In genomic region chr2:237731663-237732062, GRCh38 we compare ENCODE assay signal across 8 cellular contexts.
DNase-seq lines count a peak whose midpoint lies in the region; ATAC-seq, FAIRE-seq and TF ChIP-seq lines count a peak whose summit lies in the region.

No MANE protein-coding gene starts in this region.

- DNase-seq in stimulated activated naive CD4-positive, alpha-beta T cell treated with Interleukin-2 at 50 U/mL for 16 hours (lab: John Stamatoyannopoulos, UW), result peak; percentile 48
- no peak for DNase-seq in stimulated activated naive CD4-positive, alpha-beta T cell (lab: John Stamatoyannopoulos, UW)
- DNase-seq in keratinocyte (ENCODE audit: low read depth, low spot score), result peak; percentile 53
- peak; percentile 28 to 66 for DNase-seq in stimulated activated naive CD8-positive, alpha-beta T cell treated with anti-CD3 and anti-CD28 coated beads, Interleukin-15, amount 100 ng/mL, for 72 hours
- DNase-seq in substantia nigra (lab: John Stamatoyannopoulos, UW), result no peak
- DNase-seq in NAMALWA (ENCODE audit: low spot score), result no peak

- no peaks in the 10 kb centered on the region for H3K9me3 Mint-ChIP-seq in activated T-helper 17 cell treated with anti-CD3 and anti-CD28 coated beads, Interleukin-2, amount 50 U/mL, for 72 hours
- H3K9me3 Mint-ChIP-seq in stimulated activated naive CD8-positive, alpha-beta T cell treated with anti-CD3 and anti-CD28 coated beads, Interleukin-15, amount 100 ng/mL, for 72 hours, result no peaks in the 10 kb centered on the region

- H3K27me3 ChIP-seq in keratinocyte (ENCODE audit: control insufficient read depth, extremely low read depth, insufficient read depth, low read length), result no peaks in the 10 kb centered on the region

- H3K36me3 Mint-ChIP-seq in activated T-helper 17 cell treated with anti-CD3 and anti-CD28 coated beads, Interleukin-2, amount 50 U/mL, for 72 hours (ENCODE audit: low read depth), result peaks cover 93% of the 10 kb centered on the region

- peaks cover 58% of the 10 kb centered on the region for H3K4me1 Mint-ChIP-seq in activated T-helper 17 cell treated with anti-CD3 and anti-CD28 coated beads, Interleukin-2, amount 50 U/mL, for 72 hours
- H3K4me1 Mint-ChIP-seq in stimulated activated naive CD8-positive, alpha-beta T cell treated with anti-CD3 and anti-CD28 coated beads, Interleukin-15, amount 100 ng/mL, for 72 hours, result peaks cover 57% of the 10 kb centered on the region

- H2AFZ ChIP-seq in keratinocyte (ENCODE audit: control insufficient read depth, low read length), result no peak overlapping the region

- H3K9ac ChIP-seq in keratinocyte (ENCODE audit: control insufficient read depth, extremely low read depth, insufficient read depth, low read length), result peak overlapping the region; percentile 26

- peak overlapping the region; percentile 94 for H3K27ac Mint-ChIP-seq in activated T-helper 17 cell treated with anti-CD3 and anti-CD28 coated beads, Interleukin-2, amount 50 U/mL, for 72 hours
- peak overlapping the region; percentile 28 to 40 for H3K27ac Mint-ChIP-seq in stimulated activated naive CD8-positive, alpha-beta T cell treated with anti-CD3 and anti-CD28 coated beads, Interleukin-15, amount 100 ng/mL, for 72 hours

- dilution Hi-C loops in keratinocyte (cut with MboI; ENCODE audit: extremely low pct_ligation_motif_present, low sequenced_read_pairs), result no loop called here

- FAIRE-seq in keratinocyte (lab: Jason Lieb, UNC), result peak; percentile 87

- H3K79me2 ChIP-seq in keratinocyte (ENCODE audit: control insufficient read depth, insufficient read depth, low read length), result peaks cover 80% of the 10 kb centered on the region

- peak overlapping the region; percentile 82 for H3K4me3 Mint-ChIP-seq in activated T-helper 17 cell treated with anti-CD3 and anti-CD28 coated beads, Interleukin-2, amount 50 U/mL, for 72 hours
- H3K4me3 Mint-ChIP-seq in stimulated activated naive CD8-positive, alpha-beta T cell treated with anti-CD3 and anti-CD28 coated beads, Interleukin-15, amount 100 ng/mL, for 72 hours, result peak overlapping the region; percentile 37 to 68

- peak overlapping the region in 1 of 3 experiments; percentile 35 for H3K4me3 ChIP-seq in keratinocyte (ENCODE audit: control insufficient read depth in 2 of 3, extremely low read depth in 1 of 3, insufficient read depth in 2 of 3, low read depth in 1 of 3, low read length in 3 of 3)

- peaks cover 22% of the 10 kb centered on the region for H4K20me1 ChIP-seq in keratinocyte (ENCODE audit: control insufficient read depth, extremely low read depth, insufficient read depth, low read length)

- H3K4me2 ChIP-seq in keratinocyte (ENCODE audit: control insufficient read depth, extremely low read depth, insufficient read depth, low read depth, low read length), result peak overlapping the region; percentile 57

- peaks cover 13% of the 10 kb centered on the region for H3K9me1 ChIP-seq in keratinocyte (ENCODE audit: control insufficient read depth, extremely low read depth, insufficient read depth, low read length)

- peaks cover 35% of the 10 kb centered on the region for H3K4me1 ChIP-seq in keratinocyte (ENCODE audit: control insufficient read depth, extremely low read depth, insufficient read depth, low read length)

- H3K27me3 Mint-ChIP-seq in activated T-helper 17 cell treated with anti-CD3 and anti-CD28 coated beads, Interleukin-2, amount 50 U/mL, for 72 hours, result no peaks in the 10 kb centered on the region
- no peaks in the 10 kb centered on the region for H3K27me3 Mint-ChIP-seq in stimulated activated naive CD8-positive, alpha-beta T cell treated with anti-CD3 and anti-CD28 coated beads, Interleukin-15, amount 100 ng/mL, for 72 hours

- H3K27ac ChIP-seq in keratinocyte (ENCODE audit: control insufficient read depth, insufficient read depth, low read length) (peak overlapping the region; percentile 53), substantia nigra (ENCODE audit: low read depth, low read length, poor library complexity, severe bottlenecking) (no peak overlapping the region)

- peak; percentile 97 for ATAC-seq in activated T-helper 17 cell treated with anti-CD3 and anti-CD28 coated beads, Interleukin-2, amount 50 U/mL, for 72 hours (replicated peaks)
- peak; percentile 99 for ATAC-seq in stimulated activated naive CD8-positive, alpha-beta T cell treated with anti-CD3 and anti-CD28 coated beads, Interleukin-15, amount 100 ng/mL, for 72 hours
- ATAC-seq in GM19328 (IDR thresholded peaks at IDR 0.05; ENCODE audit: unreplicated experiment), result no peak

- H3K9me3 ChIP-seq in keratinocyte (ENCODE audit: control insufficient read depth, low read depth, low read length), result no peaks in the 10 kb centered on the region

- peaks cover 17% of the 10 kb centered on the region in 2 experiments for H3K36me3 ChIP-seq in keratinocyte (ENCODE audit: control insufficient read depth in 2 of 2, extremely low read depth in 1 of 2, insufficient read depth in 2 of 2, low read length in 2 of 2)

- TF ChIP-seq CTCF in keratinocyte (optimal IDR thresholded peaks at IDR 0.05 in 1 of 3, IDR thresholded peaks at IDR 0.05 in 1 of 3, conservative IDR thresholded peaks at IDR 0.05 in 1 of 3; ENCODE audit: extremely low read depth in 1 of 3, insufficient read depth in 2 of 3, low read length in 3 of 3), result no peak

Comparison
In these comparisons a context has a peak if more than half of its experiments do, and no peak if none do; other contexts are left out.
1. DNase-seq: peak in stimulated activated naive CD4-positive, alpha-beta T cell treated with Interleukin-2 at 50 U/mL for 16 hours (single experiment), keratinocyte (single experiment) and stimulated activated naive CD8-positive, alpha-beta T cell treated with anti-CD3 and anti-CD28 coated beads, Interleukin-15, amount 100 ng/mL, for 72 hours (2 of 2); none in stimulated activated naive CD4-positive, alpha-beta T cell (0 of 6), substantia nigra (0 of 49) and NAMALWA (single experiment).